ENCODE assay signal across 2 cellular contexts in the genomic region with DNA sequence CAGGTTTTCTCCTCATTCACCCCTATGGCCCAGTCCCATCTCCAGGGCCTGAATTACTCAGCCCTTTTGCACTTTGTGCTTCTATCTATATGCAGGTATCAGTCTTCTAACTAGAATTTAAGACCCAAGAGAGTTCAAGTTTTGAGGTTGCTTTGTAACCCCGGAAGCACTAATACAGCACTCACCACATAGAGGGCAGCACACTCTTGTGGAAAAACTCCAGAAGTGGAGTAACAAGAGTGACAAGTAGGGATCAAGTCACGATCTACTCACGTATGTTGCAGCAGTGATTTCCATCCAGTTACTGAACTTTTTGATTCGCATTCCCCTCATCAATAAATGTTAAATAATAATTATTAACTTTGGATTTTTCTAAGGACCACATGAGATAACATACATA.
TF ChIP-seq lines count a peak whose summit lies in the region.

No MANE protein-coding gene starts in this region.

TF ChIP-seq in HCT116, 20 proteins besides CTCF, POLR2A, EP300 and RAD21 (continued from another document):
- TF ChIP-seq, protein P1, sequence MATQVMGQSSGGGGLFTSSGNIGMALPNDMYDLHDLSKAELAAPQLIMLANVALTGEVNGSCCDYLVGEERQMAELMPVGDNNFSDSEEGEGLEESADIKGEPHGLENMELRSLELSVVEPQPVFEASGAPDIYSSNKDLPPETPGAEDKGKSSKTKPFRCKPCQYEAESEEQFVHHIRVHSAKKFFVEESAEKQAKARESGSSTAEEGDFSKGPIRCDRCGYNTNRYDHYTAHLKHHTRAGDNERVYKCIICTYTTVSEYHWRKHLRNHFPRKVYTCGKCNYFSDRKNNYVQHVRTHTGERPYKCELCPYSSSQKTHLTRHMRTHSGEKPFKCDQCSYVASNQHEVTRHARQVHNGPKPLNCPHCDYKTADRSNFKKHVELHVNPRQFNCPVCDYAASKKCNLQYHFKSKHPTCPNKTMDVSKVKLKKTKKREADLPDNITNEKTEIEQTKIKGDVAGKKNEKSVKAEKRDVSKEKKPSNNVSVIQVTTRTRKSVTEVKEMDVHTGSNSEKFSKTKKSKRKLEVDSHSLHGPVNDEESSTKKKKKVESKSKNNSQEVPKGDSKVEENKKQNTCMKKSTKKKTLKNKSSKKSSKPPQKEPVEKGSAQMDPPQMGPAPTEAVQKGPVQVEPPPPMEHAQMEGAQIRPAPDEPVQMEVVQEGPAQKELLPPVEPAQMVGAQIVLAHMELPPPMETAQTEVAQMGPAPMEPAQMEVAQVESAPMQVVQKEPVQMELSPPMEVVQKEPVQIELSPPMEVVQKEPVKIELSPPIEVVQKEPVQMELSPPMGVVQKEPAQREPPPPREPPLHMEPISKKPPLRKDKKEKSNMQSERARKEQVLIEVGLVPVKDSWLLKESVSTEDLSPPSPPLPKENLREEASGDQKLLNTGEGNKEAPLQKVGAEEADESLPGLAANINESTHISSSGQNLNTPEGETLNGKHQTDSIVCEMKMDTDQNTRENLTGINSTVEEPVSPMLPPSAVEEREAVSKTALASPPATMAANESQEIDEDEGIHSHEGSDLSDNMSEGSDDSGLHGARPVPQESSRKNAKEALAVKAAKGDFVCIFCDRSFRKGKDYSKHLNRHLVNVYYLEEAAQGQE (IDR thresholded peaks at IDR 0.05; ENCODE audit: low read depth), result no peak
- TF ChIP-seq ZNF274 (IDR thresholded peaks at IDR 0.05; ENCODE audit: low read depth, low read length) (no peak), EZH2phosphoT487 (IDR thresholded peaks at IDR 0.05; ENCODE audit: borderline replicate concordance) (no peak)
TF ChIP-seq in HCT116: peak in this region for 0.

TF ChIP-seq in WTC11, 78 proteins besides CTCF, POLR2A, EP300 and RAD21 (continued from another document):
- no peak for TF ChIP-seq FOXP1 (CRISPR knock-in tag; IDR thresholded peaks at IDR 0.05; ENCODE audit: borderline replicate concordance)
- TF ChIP-seq, protein P2, sequence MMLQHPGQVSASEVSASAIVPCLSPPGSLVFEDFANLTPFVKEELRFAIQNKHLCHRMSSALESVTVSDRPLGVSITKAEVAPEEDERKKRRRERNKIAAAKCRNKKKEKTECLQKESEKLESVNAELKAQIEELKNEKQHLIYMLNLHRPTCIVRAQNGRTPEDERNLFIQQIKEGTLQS (CRISPR knock-in tag; conservative IDR thresholded peaks at IDR 0.05), result no peak
- no peak for TF ChIP-seq GABPB1 (CRISPR knock-in tag; IDR thresholded peaks at IDR 0.05)
- TF ChIP-seq NR2C2 (CRISPR knock-in tag; IDR thresholded peaks at IDR 0.05), result no peak
- TF ChIP-seq, protein P3, sequence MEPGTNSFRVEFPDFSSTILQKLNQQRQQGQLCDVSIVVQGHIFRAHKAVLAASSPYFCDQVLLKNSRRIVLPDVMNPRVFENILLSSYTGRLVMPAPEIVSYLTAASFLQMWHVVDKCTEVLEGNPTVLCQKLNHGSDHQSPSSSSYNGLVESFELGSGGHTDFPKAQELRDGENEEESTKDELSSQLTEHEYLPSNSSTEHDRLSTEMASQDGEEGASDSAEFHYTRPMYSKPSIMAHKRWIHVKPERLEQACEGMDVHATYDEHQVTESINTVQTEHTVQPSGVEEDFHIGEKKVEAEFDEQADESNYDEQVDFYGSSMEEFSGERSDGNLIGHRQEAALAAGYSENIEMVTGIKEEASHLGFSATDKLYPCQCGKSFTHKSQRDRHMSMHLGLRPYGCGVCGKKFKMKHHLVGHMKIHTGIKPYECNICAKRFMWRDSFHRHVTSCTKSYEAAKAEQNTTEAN (CRISPR knock-in tag; IDR thresholded peaks at IDR 0.05), result no peak
- TF ChIP-seq GRHL2 (CRISPR knock-in tag; IDR thresholded peaks at IDR 0.05; ENCODE audit: insufficient replicate concordance, severe bottlenecking), result no peak
